In the genomic region with DNA sequence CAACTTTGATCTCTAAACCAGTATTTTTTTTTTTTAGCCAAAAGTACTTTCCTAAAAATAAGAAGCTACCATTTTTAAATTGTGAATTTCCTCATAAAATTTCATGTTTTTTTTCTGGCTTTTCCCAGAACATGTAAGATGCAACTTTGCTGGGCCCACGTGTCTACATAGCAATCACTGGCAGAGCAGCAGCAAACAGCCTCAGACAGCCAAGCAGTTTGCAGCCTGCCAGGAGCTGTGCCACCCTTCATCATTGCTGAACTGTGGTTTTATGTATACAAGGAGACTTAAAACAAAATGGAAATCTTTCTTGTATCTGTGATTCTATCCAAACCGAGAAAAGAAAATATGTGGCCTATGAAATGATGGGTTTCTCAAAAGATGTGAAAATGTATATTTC, we compare ENCODE assay signal across 15 cellular contexts.
DNase-seq lines count a peak whose midpoint lies in the region; ATAC-seq, FAIRE-seq and TF ChIP-seq lines count a peak whose summit lies in the region.
"Had no signal": no experiment of that assay in that cellular context is flagged by ENCODE, and none has a peak within 500 bp of the region (broad histone marks: within the 10 kb centered on the region; RNA-seq: fewer than 3 reads in every experiment).

No MANE protein-coding gene starts in this region.

- in situ Hi-C loops in GM13977 (cut with MboI; ENCODE audit: low pct_unique_long_range_greater_than_20kb, low sequenced_read_pairs, unreplicated experiment): no loop called here

- DNase-seq in Ammon's horn (ENCODE audit: low spot score): peak; percentile 41
- DNase-seq in NCI-H1092 (lab: John Stamatoyannopoulos, UW): peak; percentile 31
- DNase-seq in astrocyte (ENCODE audit: low read depth): no peak
- DNase-seq in mesenchymal stem cell: no peak
- DNase-seq in upper lobe of left lung: no peak
- DNase-seq in left cardiac atrium: no peak
- DNase-seq in GM13977 (ENCODE audit: low spot score): no peak
- DNase-seq: CD8-positive, alpha-beta T cell; NCI-H2171; T-cell had no signal

- no peak overlapping the region for H2BK5ac ChIP-seq in mesenchymal stem cell (ENCODE audit: low read depth, low read length, poor library complexity, severe bottlenecking)

- H3K9ac ChIP-seq in astrocyte (ENCODE audit: low read length) (no peak overlapping the region), mesenchymal stem cell (ENCODE audit: low read length) (no peak overlapping the region)

- H3K4me1 ChIP-seq in astrocyte (ENCODE audit: insufficient read depth, low read length) (peaks cover 8% of the 10 kb centered on the region), mesenchymal stem cell (ENCODE audit: control insufficient read depth, insufficient read depth, low read depth, low read length) (peaks cover 2% of the 10 kb centered on the region), upper lobe of left lung (no peaks in the 10 kb centered on the region)

- peaks cover 6% of the 10 kb centered on the region for H3K4me1 Mint-ChIP-seq in astrocyte (ENCODE audit: low read depth, unreplicated experiment)
- H3K4me1 Mint-ChIP-seq: T-cell had no signal

- H3K4ac ChIP-seq in mesenchymal stem cell (ENCODE audit: low read depth in 1 of 2, low read length in 2 of 2): peak overlapping the region in 1 of 2 experiments; percentile 88

- H4K8ac ChIP-seq in mesenchymal stem cell (ENCODE audit: low read length): no peak overlapping the region

- H2BK15ac ChIP-seq in mesenchymal stem cell (ENCODE audit: low read depth, poor library complexity, severe bottlenecking): no peak overlapping the region

- H3K36me3 ChIP-seq in astrocyte (ENCODE audit: insufficient read depth, low read length) (no peaks in the 10 kb centered on the region), mesenchymal stem cell (ENCODE audit: control insufficient read depth in 1 of 2, insufficient read depth in 2 of 2, low read depth in 1 of 2, low read length in 2 of 2) (no peaks in the 10 kb centered on the region), upper lobe of left lung (no peaks in the 10 kb centered on the region)

- TF ChIP-seq CTCF in astrocyte (IDR thresholded peaks at IDR 0.05; ENCODE audit: insufficient read depth, low read depth, low read length): no peak
- no peak for TF ChIP-seq CTCF in upper lobe of left lung (IDR thresholded peaks at IDR 0.05)
- no peak for TF ChIP-seq CTCF in GM13977 (IDR thresholded peaks at IDR 0.05; ENCODE audit: extremely low read depth, insufficient read depth, missing control alignments)

- H3K4me2 ChIP-seq in astrocyte (ENCODE audit: low read length): peak overlapping the region; percentile 78
- H3K4me2 ChIP-seq in mesenchymal stem cell (ENCODE audit: low read length, poor library complexity, severe bottlenecking): no peak overlapping the region
- H3K4me2 ChIP-seq: PC-9 had no signal

- no peaks in the 10 kb centered on the region for H3K79me1 ChIP-seq in mesenchymal stem cell (replicated peaks; ENCODE audit: low read length, poor library complexity, severe bottlenecking)

- intact Hi-C loops in left cardiac atrium (cut with DNase I): no loop called here

- ATAC-seq in upper lobe of left lung (ENCODE audit: low FRiP score in 2 of 2) (no peak), left cardiac atrium (no peak), GM21619 (IDR thresholded peaks at IDR 0.05; ENCODE audit: unreplicated experiment) (no peak)
- ATAC-seq: CD8-positive, alpha-beta T cell; Right ventricle myocardium inferior; T-cell had no signal

- H3K36me3 Mint-ChIP-seq in astrocyte (ENCODE audit: low read depth, unreplicated experiment): no peaks in the 10 kb centered on the region
- H3K36me3 Mint-ChIP-seq: CD8-positive, alpha-beta T cell; T-cell had no signal

- H4K20me1 ChIP-seq in astrocyte (ENCODE audit: insufficient read depth, low read length): no peaks in the 10 kb centered on the region

- no peak for TF ChIP-seq EP300 in upper lobe of left lung (IDR thresholded peaks at IDR 0.05)

- 97% methylated on average over 2 of the region's 2 CpGs for whole genome bisulfite sequencing in mesenchymal stem cell
- 82 to 84% methylated on average over 2 of the region's 2 CpGs for WGBS in upper lobe of left lung, 2 donors

- H2AK5ac ChIP-seq in mesenchymal stem cell (ENCODE audit: low read length, severe bottlenecking): no peak overlapping the region

- no peak overlapping the region for H2AFZ ChIP-seq in astrocyte (ENCODE audit: low read depth, low read length)
- no peak overlapping the region for H2AFZ ChIP-seq in mesenchymal stem cell (ENCODE audit: low read depth, low read length)
- H2AFZ ChIP-seq: PC-9 had no signal

- H3K79me2 ChIP-seq in astrocyte (ENCODE audit: insufficient read depth, low read length): no peaks in the 10 kb centered on the region

- H2BK12ac ChIP-seq in mesenchymal stem cell (ENCODE audit: low read length in 2 of 2): peak overlapping the region in 1 of 2 experiments; percentile 75

- H3K14ac ChIP-seq in mesenchymal stem cell (ENCODE audit: low read length in 2 of 2): no peak overlapping the region

- H3K27me3 ChIP-seq in astrocyte (ENCODE audit: insufficient read depth, low read length) (no peaks in the 10 kb centered on the region), mesenchymal stem cell (ENCODE audit: control insufficient read depth in 1 of 2, insufficient read depth in 1 of 2, low read length in 2 of 2) (no peaks in the 10 kb centered on the region), upper lobe of left lung (no peaks in the 10 kb centered on the region)

- no peak overlapping the region for H4K91ac ChIP-seq in mesenchymal stem cell (ENCODE audit: low read length)

- no peak overlapping the region for H2BK120ac ChIP-seq in mesenchymal stem cell (ENCODE audit: low read depth, low read length)

- H3K18ac ChIP-seq in mesenchymal stem cell (ENCODE audit: low read depth in 1 of 2, low read length in 2 of 2): peak overlapping the region; percentile 48 to 58

- H3K27ac ChIP-seq in astrocyte (ENCODE audit: low read depth, low read length): no peak overlapping the region
- H3K27ac ChIP-seq in mesenchymal stem cell (ENCODE audit: low read length, poor library complexity, severe bottlenecking): peak overlapping the region; percentile 97
- no peak overlapping the region for H3K27ac ChIP-seq in upper lobe of left lung
- H3K27ac ChIP-seq: PC-9, SK-N-MC had no signal

- no peak overlapping the region for H3K4me3 Mint-ChIP-seq in astrocyte (ENCODE audit: unreplicated experiment)
- H3K4me3 Mint-ChIP-seq: CD8-positive, alpha-beta T cell; T-cell had no signal

- no peak overlapping the region for H3K4me3 ChIP-seq in astrocyte (ENCODE audit: insufficient read depth, low read depth, low read length)
- H3K4me3 ChIP-seq in mesenchymal stem cell (ENCODE audit: insufficient read depth in 1 of 2, low read depth in 1 of 2, low read length in 2 of 2): no peak overlapping the region
- no peak overlapping the region for H3K4me3 ChIP-seq in upper lobe of left lung
- H3K4me3 ChIP-seq: PC-9 had no signal

- no peak for FAIRE-seq in astrocyte (lab: Jason Lieb, UNC)
- FAIRE-seq: D721Med had no signal

- H3K27ac Mint-ChIP-seq in astrocyte (ENCODE audit: unreplicated experiment): peak overlapping the region; percentile 58
- H3K27ac Mint-ChIP-seq: CD8-positive, alpha-beta T cell; T-cell had no signal

- H3K27me3 Mint-ChIP-seq in astrocyte (ENCODE audit: low read depth, unreplicated experiment): no peaks in the 10 kb centered on the region
- H3K27me3 Mint-ChIP-seq: T-cell had no signal

- H3K9me3 Mint-ChIP-seq in astrocyte (ENCODE audit: unreplicated experiment): peaks cover 2% of the 10 kb centered on the region
- H3K9me3 Mint-ChIP-seq: CD8-positive, alpha-beta T cell; T-cell had no signal

- TF ChIP-seq POLR2A in upper lobe of left lung (IDR thresholded peaks at IDR 0.05): no peak

- no peaks in the 10 kb centered on the region for H3K9me3 ChIP-seq in astrocyte (ENCODE audit: insufficient read depth, low read depth, low read length)
- H3K9me3 ChIP-seq in mesenchymal stem cell (ENCODE audit: control insufficient read depth, low read length): peaks cover 10% of the 10 kb centered on the region
- no peaks in the 10 kb centered on the region for H3K9me3 ChIP-seq in upper lobe of left lung

- H3K23ac ChIP-seq in mesenchymal stem cell (ENCODE audit: low read length in 2 of 2): no peak overlapping the region

Comparison
In these comparisons a context has a peak if more than half of its experiments do, and no peak if none do; other contexts are left out.
1. DNase-seq: peak in Ammon's horn (single experiment) and NCI-H1092 (single experiment); none in astrocyte (single experiment), mesenchymal stem cell (single experiment), upper lobe of left lung (0 of 2), left cardiac atrium (single experiment) and GM13977 (single experiment).